ENCODE assay signal across 8 cellular contexts in the genomic region with DNA sequence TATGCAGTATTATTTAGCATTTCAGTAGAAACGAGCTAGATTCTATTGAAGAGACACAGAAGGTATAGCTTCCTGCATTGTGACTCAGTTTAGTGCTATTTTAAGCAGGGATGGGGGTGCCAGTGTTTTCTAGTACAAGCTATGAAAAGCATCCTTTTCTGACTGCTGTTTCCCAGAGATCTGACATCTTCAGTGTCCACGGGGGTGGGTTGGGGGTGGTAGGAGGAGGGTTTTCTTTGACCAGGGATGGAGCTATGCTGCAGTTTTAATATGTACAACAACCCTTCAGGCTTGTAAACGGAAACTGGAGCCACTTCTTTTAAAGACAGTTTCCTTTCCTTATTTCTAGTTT. TPM values are rescaled to one million over a fixed set of nuclear protein-coding genes. Genes with fewer than 3 reads are reported as not detected.
DNase-seq lines count a peak whose midpoint lies in the region; ATAC-seq and TF ChIP-seq lines count a peak whose summit lies in the region.

No MANE protein-coding gene starts in this region.

- H3K9me3 ChIP-seq in heart left ventricle = no peaks in the 10 kb centered on the region
- H3K9me3 ChIP-seq in vagina = no peaks in the 10 kb centered on the region

- H3K27ac ChIP-seq in heart left ventricle = peak overlapping the region in 11 of 12 donors; percentile 81 to 96 (median 90)
- peak overlapping the region; percentile 89 for H3K27ac ChIP-seq in vagina

- H3K27me3 ChIP-seq in heart left ventricle (no peaks in the 10 kb centered on the region), vagina (no peaks in the 10 kb centered on the region)

- H3K4me1 ChIP-seq in heart left ventricle (peaks cover 0 to 20% (median 0%) of the 10 kb centered on the region in 12 donors), vagina (peaks cover 5% of the 10 kb centered on the region)

- ATAC-seq in heart left ventricle = peak in 1 of 4 donors; percentile 3
- no peak for ATAC-seq in Right ventricle myocardium superior (ENCODE audit: poor library complexity)
- no peak for ATAC-seq in HG03280 (IDR thresholded peaks at IDR 0.05; ENCODE audit: unreplicated experiment)
- ATAC-seq in GM18502 (IDR thresholded peaks at IDR 0.05; ENCODE audit: poor library complexity, unreplicated experiment) = no peak

- TF ChIP-seq CTCF in heart left ventricle (IDR thresholded peaks at IDR 0.05) = no peak
- peak; percentile 2 for TF ChIP-seq CTCF in cardiac fibroblast (IDR thresholded peaks at IDR 0.05; ENCODE audit: low read depth, low read length)
- TF ChIP-seq CTCF in vagina (IDR thresholded peaks at IDR 0.05) = no peak

- DNase-seq in heart left ventricle (peak in 3 of 5 donors; percentile 10 to 31 (median 20)), Right ventricle myocardium superior (no peak), cardiac fibroblast (ENCODE audit: low read depth in 2 of 2) (no peak), midbrain (lab: John Stamatoyannopoulos, UW) (peak; percentile 60), vagina (ENCODE audit: extremely low spot score in 2 of 2) (no peak), Kasumi-1 (lab: John Stamatoyannopoulos, UW) (no peak)

- intact Hi-C loops in heart left ventricle (cut with DNase I) = no loop called here
- intact Hi-C loops in Right ventricle myocardium superior (cut with DNase I) = no loop called here
- intact Hi-C loops in vagina (cut with DNase I) = no loop called here

- H3K36me3 ChIP-seq in heart left ventricle (no peaks in the 10 kb centered on the region), vagina (no peaks in the 10 kb centered on the region)

- WGBS in heart left ventricle, 4 donors = 3 to 5% (median 4%) methylated on average over 3 of the region's 3 CpGs

- TF ChIP-seq POLR2A in heart left ventricle (IDR thresholded peaks at IDR 0.05) (no peak), vagina (IDR thresholded peaks at IDR 0.05) (no peak)

- H3K4me3 ChIP-seq in heart left ventricle (peak overlapping the region; percentile 52 to 91 (median 70)), cardiac fibroblast (replicated peaks in 1 of 2; ENCODE audit: low read depth in 2 of 2, low read length in 2 of 2) (peak overlapping the region; percentile 66 to 78), vagina (peak overlapping the region; percentile 67)

RNA-seq across cellular contexts. Expression of gene NEGR1, which starts 2.7 kb away (rescaled TPM):
- total RNA-seq in heart left ventricle = 10 to 100 TPM in 2 of 9 donors, 1 to 10 TPM in 7; 3.9 to 11.3 (median 8.8) TPM
- polyA plus RNA-seq in heart left ventricle = 1 to 10 TPM; 1.7 to 2.4 TPM
- 15.7 TPM for total RNA-seq in Right ventricle myocardium superior
- 19.2 TPM for total RNA-seq in vagina

Comparison
In these comparisons a context has a peak if more than half of its experiments do, and no peak if none do; other contexts are left out.
1. DNase-seq: peak in heart left ventricle (3 of 5) and midbrain (single experiment); none in Right ventricle myocardium superior (single experiment), cardiac fibroblast (0 of 2), vagina (0 of 2) and Kasumi-1 (0 of 2).
2. Peak in every context shown above with its lines, with median percentiles within 50 percentile points of each other: H3K4me3 ChIP-seq.